ENCODE assay signal across 23 cellular contexts in the genomic region with DNA sequence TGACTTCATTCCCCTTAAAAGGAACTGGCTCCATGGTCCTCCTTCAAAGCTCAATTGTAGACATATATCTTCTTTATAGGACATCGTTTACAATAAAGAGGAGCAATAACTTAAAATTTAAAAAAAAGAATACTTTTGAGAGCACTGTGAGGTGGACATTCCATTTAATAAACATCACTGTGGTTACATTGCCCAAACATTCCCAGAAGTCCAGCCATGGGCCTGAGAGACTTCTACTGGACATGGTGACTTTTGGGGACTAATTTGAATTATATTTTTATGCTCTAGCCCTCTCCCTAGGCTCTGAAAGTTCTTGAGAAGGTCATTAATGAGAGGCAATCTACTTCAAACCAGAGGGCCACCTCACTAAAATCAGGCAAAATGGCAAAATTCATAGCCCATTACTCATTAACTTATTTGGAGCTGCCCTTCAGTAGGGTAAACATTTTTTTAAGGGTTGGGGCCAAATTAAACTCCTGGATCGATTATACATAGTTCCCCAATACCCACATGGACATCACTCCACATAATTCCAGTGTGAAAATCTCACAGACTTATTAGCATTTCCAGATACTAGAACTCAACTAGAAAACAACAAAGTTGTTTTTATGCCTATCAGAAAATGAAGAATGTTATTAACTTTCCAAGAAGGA. TPM values are rescaled to one million over a fixed set of nuclear protein-coding genes. Genes with fewer than 3 reads are reported as not detected.
DNase-seq lines count a peak whose midpoint lies in the region; ATAC-seq and TF ChIP-seq lines count a peak whose summit lies in the region.
"Had no signal": no experiment of that assay in that cellular context is flagged by ENCODE, and none has a peak within 500 bp of the region (broad histone marks: within the 10 kb centered on the region; RNA-seq: fewer than 3 reads in every experiment).

No MANE protein-coding gene starts in this region.

- WGBS in right lobe of liver (ENCODE audit: insufficient coverage, low coverage, low lambda C conversion rate, missing lambda C conversion rate) = 34% methylated on average over 2 of the region's 2 CpGs

- peaks cover 16% of the 10 kb centered on the region for H3K4me1 ChIP-seq in adipocyte (ENCODE audit: control insufficient read depth, insufficient read depth, low read length)
- H3K4me1 ChIP-seq in right lobe of liver = peaks cover 0 to 72% (median 11%) of the 10 kb centered on the region in 4 donors
- H3K4me1 ChIP-seq in effector memory CD4-positive, alpha-beta T cell (ENCODE audit: control insufficient read depth, insufficient read depth, low read length, poor library complexity, severe bottlenecking) = no peaks in the 10 kb centered on the region
- H3K4me1 ChIP-seq: BLaER1 had no signal

- no peak overlapping the region for H3K4me3 Mint-ChIP-seq in stimulated activated naive CD8-positive, alpha-beta T cell treated with anti-CD3 and anti-CD28 coated beads, Interleukin-15, amount 100 ng/mL, for 72 hours
- H3K4me3 Mint-ChIP-seq: B cell; CD4-positive, CD25-positive, alpha-beta regulatory T cell; CD8-positive, alpha-beta T cell had no signal

- H3K4me1 Mint-ChIP-seq in stimulated activated naive CD8-positive, alpha-beta T cell treated with anti-CD3 and anti-CD28 coated beads, Interleukin-15, amount 100 ng/mL, for 72 hours = no peaks in the 10 kb centered on the region
- H3K4me1 Mint-ChIP-seq: B cell had no signal

- no peak for TF ChIP-seq CTCF in right lobe of liver (IDR thresholded peaks at IDR 0.05)

- ATAC-seq in right lobe of liver = peak; percentile 72 to 90 (median 76)
- no peak for ATAC-seq in stimulated activated naive CD8-positive, alpha-beta T cell treated with anti-CD3 and anti-CD28 coated beads, Interleukin-15, amount 100 ng/mL, for 72 hours
- no peak for ATAC-seq in HG03469 (IDR thresholded peaks at IDR 0.05; ENCODE audit: unreplicated experiment)
- ATAC-seq: A549; CD8-positive, alpha-beta T cell had no signal

- DNase-seq in AG08395 (ENCODE audit: low spot score) = peak; percentile 48
- peak; percentile 27 for DNase-seq in EH (ENCODE audit: low read depth)
- DNase-seq in adipocyte (ENCODE audit: low read depth) = peak; percentile 31
- DNase-seq in right lobe of liver = no peak
- no peak for DNase-seq in stimulated activated naive CD8-positive, alpha-beta T cell treated with anti-CD3 and anti-CD28 coated beads, Interleukin-15, amount 100 ng/mL, for 72 hours
- DNase-seq in effector memory CD4-positive, alpha-beta T cell = no peak
- DNase-seq in activated T-cell treated with anti-CD3 and anti-CD28 coated beads, Interleukin-2, amount 50 U/mL, for 48 hours = no peak
- DNase-seq: 8988T; ACHN; Caco-2; CD4-positive, CD25-positive, alpha-beta regulatory T cell; CD8-positive, alpha-beta T cell; DMS 273 treated with DMSO at 0.1 percent for 48 hours; DMS79; GF-D8; H7; HCEC 1CT had no signal

- no peak overlapping the region for H3K9ac ChIP-seq in adipocyte (ENCODE audit: low read length)
- H3K9ac ChIP-seq: BLaER1 had no signal

- H3K27ac Mint-ChIP-seq in stimulated activated naive CD8-positive, alpha-beta T cell treated with anti-CD3 and anti-CD28 coated beads, Interleukin-15, amount 100 ng/mL, for 72 hours = no peak overlapping the region
- H3K27ac Mint-ChIP-seq: B cell; CD4-positive, CD25-positive, alpha-beta regulatory T cell; CD8-positive, alpha-beta T cell had no signal

- no peaks in the 10 kb centered on the region for H3K27me3 ChIP-seq in adipocyte (replicated peaks; ENCODE audit: control insufficient read depth, insufficient read depth, low read length)
- no peaks in the 10 kb centered on the region for H3K27me3 ChIP-seq in right lobe of liver
- no peaks in the 10 kb centered on the region for H3K27me3 ChIP-seq in effector memory CD4-positive, alpha-beta T cell (replicated peaks; ENCODE audit: control insufficient read depth, insufficient read depth, low read length, poor library complexity, severe bottlenecking)
- H3K27me3 ChIP-seq: BLaER1 had no signal

- H3K4me3 ChIP-seq in adipocyte (ENCODE audit: low read length) (no peak overlapping the region), right lobe of liver (peak overlapping the region in 1 of 3 donors; percentile 5)
- no peak overlapping the region for H3K4me3 ChIP-seq in effector memory CD4-positive, alpha-beta T cell (ENCODE audit: insufficient read depth, low read depth, low read length, poor library complexity, severe bottlenecking)
- H3K4me3 ChIP-seq: A549, BLaER1 had no signal

- intact Hi-C loops in right lobe of liver (cut with DNase I) = no loop called here

- no peaks in the 10 kb centered on the region for H3K9me3 Mint-ChIP-seq in stimulated activated naive CD8-positive, alpha-beta T cell treated with anti-CD3 and anti-CD28 coated beads, Interleukin-15, amount 100 ng/mL, for 72 hours
- H3K9me3 Mint-ChIP-seq: CD8-positive, alpha-beta T cell had no signal

- no peaks in the 10 kb centered on the region for H3K27me3 Mint-ChIP-seq in stimulated activated naive CD8-positive, alpha-beta T cell treated with anti-CD3 and anti-CD28 coated beads, Interleukin-15, amount 100 ng/mL, for 72 hours
- H3K27me3 Mint-ChIP-seq: CD4-positive, CD25-positive, alpha-beta regulatory T cell had no signal

- no peak for TF ChIP-seq POLR2A in right lobe of liver (IDR thresholded peaks at IDR 0.05)

- H3K27ac ChIP-seq in right lobe of liver = peak overlapping the region; percentile 12 to 79 (median 30)
- no peak overlapping the region for H3K27ac ChIP-seq in effector memory CD4-positive, alpha-beta T cell (ENCODE audit: insufficient read depth, low read length, poor library complexity, severe bottlenecking)
- H3K27ac ChIP-seq: A549, BLaER1, C4-2B had no signal

- H3K9me3 ChIP-seq in adipocyte (ENCODE audit: control insufficient read depth, low read length) = no peaks in the 10 kb centered on the region
- no peaks in the 10 kb centered on the region for H3K9me3 ChIP-seq in right lobe of liver
- no peaks in the 10 kb centered on the region for H3K9me3 ChIP-seq in effector memory CD4-positive, alpha-beta T cell (ENCODE audit: control insufficient read depth, low read length)
- H3K9me3 ChIP-seq: BLaER1, Caco-2 had no signal

- H3K36me3 ChIP-seq in adipocyte (ENCODE audit: control insufficient read depth, insufficient read depth, low read length, severe bottlenecking) (no peaks in the 10 kb centered on the region), right lobe of liver (no peaks in the 10 kb centered on the region)
- no peaks in the 10 kb centered on the region for H3K36me3 ChIP-seq in effector memory CD4-positive, alpha-beta T cell (ENCODE audit: control insufficient read depth, insufficient read depth, low read length)
- H3K36me3 ChIP-seq: BLaER1 had no signal

RNA-seq across cellular contexts. Expression of a gene that starts 17.1 kb away (rescaled TPM):
- total RNA-seq in right lobe of liver = 1 to 10 TPM; 2.1 to 5.5 (median 3.2) TPM
- total RNA-seq: B cell, G401, H7 had no signal

Comparison
In these comparisons a context has a peak if more than half of its experiments do, and no peak if none do; other contexts are left out.
1. DNase-seq: peak in AG08395 (single experiment), EH (single experiment) and adipocyte (single experiment); none in right lobe of liver (0 of 3), stimulated activated naive CD8-positive, alpha-beta T cell treated with anti-CD3 and anti-CD28 coated beads, Interleukin-15, amount 100 ng/mL, for 72 hours (0 of 2), effector memory CD4-positive, alpha-beta T cell (0 of 3) and activated T-cell treated with anti-CD3 and anti-CD28 coated beads, Interleukin-2, amount 50 U/mL, for 48 hours (0 of 2).
2. ATAC-seq: peak in right lobe of liver (4 of 4); none in stimulated activated naive CD8-positive, alpha-beta T cell treated with anti-CD3 and anti-CD28 coated beads, Interleukin-15, amount 100 ng/mL, for 72 hours (single experiment) and HG03469 (single experiment).